ENCODE assay signal across 1 cellular context in the genomic region with DNA sequence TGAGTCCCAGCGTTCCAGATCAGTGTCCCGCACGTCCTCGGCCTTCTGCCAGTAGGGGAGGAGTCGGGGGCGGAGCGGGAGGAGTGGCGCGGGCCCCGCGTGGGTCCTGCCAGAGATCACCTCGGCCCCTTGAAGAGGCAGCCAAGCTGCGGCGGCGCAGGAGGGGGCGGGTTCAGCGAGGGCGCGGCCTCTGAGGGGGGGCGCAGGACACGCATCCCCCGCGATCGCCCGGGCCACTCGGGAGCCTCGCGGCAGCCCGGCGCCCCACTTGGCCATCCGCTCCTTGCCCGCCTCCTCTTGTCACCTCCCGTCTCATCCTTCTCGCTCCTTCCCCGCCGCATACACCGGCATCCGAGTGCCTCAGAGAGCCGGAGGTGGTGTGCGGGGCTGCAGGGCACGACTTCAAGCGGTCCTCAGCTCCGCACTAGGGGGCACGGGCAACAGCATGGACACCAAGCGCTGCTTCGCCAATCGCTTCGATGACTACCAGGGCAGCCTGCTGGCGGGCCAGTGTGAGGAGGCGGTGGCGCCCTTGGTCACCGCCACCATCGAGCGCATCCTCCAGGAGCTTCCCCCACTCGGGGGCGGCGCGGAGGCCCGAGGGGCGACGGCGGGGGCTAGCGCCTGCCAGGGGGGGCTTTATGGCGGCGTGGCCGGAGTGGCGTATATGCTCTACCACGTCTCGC.
TF ChIP-seq lines count a peak whose summit lies in the region.

A gene (plus strand): TSS at position 236 of the 686 bp plus-strand sequence. CDS start 210 bp downstream, at position 446.

TF ChIP-seq in H1, 55 proteins besides CTCF, POLR2A, EP300 and RAD21:
- TF ChIP-seq KDM4A (IDR thresholded peaks at IDR 0.05; ENCODE audit: low read depth, low read length, severe bottlenecking) = peak; percentile 35
